In genomic region chr5:143093452-143094086, GRCh38 we compare ENCODE assay signal across 1 cellular context.
TF ChIP-seq lines count a peak whose summit lies in the region.

No MANE protein-coding gene starts in this region.

TF ChIP-seq in GM23338, 12 proteins besides CTCF, POLR2A, EP300 and RAD21 (continued from another document):
- TF ChIP-seq ZNF462 (CRISPR knock-in tag; IDR thresholded peaks at IDR 0.05), result no peak
- no peak for TF ChIP-seq ZNF114 (CRISPR knock-in tag; IDR thresholded peaks at IDR 0.05)
- no peak for TF ChIP-seq NANOG (IDR thresholded peaks at IDR 0.05; ENCODE audit: borderline replicate concordance)
- no peak for TF ChIP-seq POLR2AphosphoS5 (IDR thresholded peaks at IDR 0.05; ENCODE audit: low read depth)
- TF ChIP-seq, protein P1, sequence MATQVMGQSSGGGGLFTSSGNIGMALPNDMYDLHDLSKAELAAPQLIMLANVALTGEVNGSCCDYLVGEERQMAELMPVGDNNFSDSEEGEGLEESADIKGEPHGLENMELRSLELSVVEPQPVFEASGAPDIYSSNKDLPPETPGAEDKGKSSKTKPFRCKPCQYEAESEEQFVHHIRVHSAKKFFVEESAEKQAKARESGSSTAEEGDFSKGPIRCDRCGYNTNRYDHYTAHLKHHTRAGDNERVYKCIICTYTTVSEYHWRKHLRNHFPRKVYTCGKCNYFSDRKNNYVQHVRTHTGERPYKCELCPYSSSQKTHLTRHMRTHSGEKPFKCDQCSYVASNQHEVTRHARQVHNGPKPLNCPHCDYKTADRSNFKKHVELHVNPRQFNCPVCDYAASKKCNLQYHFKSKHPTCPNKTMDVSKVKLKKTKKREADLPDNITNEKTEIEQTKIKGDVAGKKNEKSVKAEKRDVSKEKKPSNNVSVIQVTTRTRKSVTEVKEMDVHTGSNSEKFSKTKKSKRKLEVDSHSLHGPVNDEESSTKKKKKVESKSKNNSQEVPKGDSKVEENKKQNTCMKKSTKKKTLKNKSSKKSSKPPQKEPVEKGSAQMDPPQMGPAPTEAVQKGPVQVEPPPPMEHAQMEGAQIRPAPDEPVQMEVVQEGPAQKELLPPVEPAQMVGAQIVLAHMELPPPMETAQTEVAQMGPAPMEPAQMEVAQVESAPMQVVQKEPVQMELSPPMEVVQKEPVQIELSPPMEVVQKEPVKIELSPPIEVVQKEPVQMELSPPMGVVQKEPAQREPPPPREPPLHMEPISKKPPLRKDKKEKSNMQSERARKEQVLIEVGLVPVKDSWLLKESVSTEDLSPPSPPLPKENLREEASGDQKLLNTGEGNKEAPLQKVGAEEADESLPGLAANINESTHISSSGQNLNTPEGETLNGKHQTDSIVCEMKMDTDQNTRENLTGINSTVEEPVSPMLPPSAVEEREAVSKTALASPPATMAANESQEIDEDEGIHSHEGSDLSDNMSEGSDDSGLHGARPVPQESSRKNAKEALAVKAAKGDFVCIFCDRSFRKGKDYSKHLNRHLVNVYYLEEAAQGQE (IDR thresholded peaks at IDR 0.05; ENCODE audit: unreplicated experiment), result no peak
- TF ChIP-seq, protein P2, sequence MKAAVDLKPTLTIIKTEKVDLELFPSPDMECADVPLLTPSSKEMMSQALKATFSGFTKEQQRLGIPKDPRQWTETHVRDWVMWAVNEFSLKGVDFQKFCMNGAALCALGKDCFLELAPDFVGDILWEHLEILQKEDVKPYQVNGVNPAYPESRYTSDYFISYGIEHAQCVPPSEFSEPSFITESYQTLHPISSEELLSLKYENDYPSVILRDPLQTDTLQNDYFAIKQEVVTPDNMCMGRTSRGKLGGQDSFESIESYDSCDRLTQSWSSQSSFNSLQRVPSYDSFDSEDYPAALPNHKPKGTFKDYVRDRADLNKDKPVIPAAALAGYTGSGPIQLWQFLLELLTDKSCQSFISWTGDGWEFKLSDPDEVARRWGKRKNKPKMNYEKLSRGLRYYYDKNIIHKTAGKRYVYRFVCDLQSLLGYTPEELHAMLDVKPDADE (IDR thresholded peaks at IDR 0.05), result no peak
TF ChIP-seq in GM23338: peak in this region for 0.
